ENCODE assay signal across 8 cellular contexts in the genomic region with DNA sequence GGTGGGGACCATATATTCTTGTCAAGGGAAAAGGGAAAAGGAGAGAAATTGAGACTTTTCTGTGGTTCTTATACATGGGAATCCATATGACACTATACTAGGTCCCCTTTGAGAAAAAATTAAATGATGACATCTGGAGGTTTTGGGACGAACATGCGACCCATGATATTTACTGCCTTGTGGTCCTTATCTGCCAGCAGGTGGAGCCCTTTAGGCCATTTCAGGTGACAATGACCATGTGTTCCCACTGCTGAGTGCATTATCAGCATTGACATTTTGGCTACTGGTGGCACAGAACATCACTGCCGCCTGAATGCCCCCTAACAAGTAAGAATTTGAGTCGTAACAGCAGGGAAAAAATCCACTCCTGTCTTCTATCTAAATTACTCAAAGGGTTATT.
A peak's percentile ranks its signal among the peaks of the same experiment; 100 is the strongest.
DNase-seq lines count a peak whose midpoint lies in the region; ATAC-seq lines count a peak whose summit lies in the region.

No MANE protein-coding gene starts in this region.

- DNase-seq in NCI-H510A treated with DMSO at 0.1 percent for 48 hours (lab: John Stamatoyannopoulos, UW) = peak; percentile 5
- no peak for DNase-seq in NCI-H510A (lab: John Stamatoyannopoulos, UW)
- peak; percentile 34 for DNase-seq in RKO (ENCODE audit: low spot score)
- DNase-seq in iPS-NIHi7 (ENCODE audit: extremely low spot score) = peak; percentile 60
- no peak for DNase-seq in mesenteric fat pad (ENCODE audit: low spot score)
- no peak for DNase-seq in GM19240 (ENCODE audit: insufficient read length, low spot score)
- DNase-seq in activated CD4-positive, alpha-beta T cell treated with anti-CD3 and anti-CD28 coated beads for 1 hour = no peak

- ATAC-seq in HG03196 (IDR thresholded peaks at IDR 0.05; ENCODE audit: unreplicated experiment) = peak; percentile 72

Comparison
In these comparisons a context has a peak if more than half of its experiments do, and no peak if none do; other contexts are left out.
1. DNase-seq: peak in NCI-H510A treated with DMSO at 0.1 percent for 48 hours (single experiment), RKO (single experiment) and iPS-NIHi7 (single experiment); none in NCI-H510A (single experiment), mesenteric fat pad (single experiment), GM19240 (single experiment) and activated CD4-positive, alpha-beta T cell treated with anti-CD3 and anti-CD28 coated beads for 1 hour (single experiment).